8 cellular contexts compared by ENCODE assay signal in genomic region chr16:70345840-70346239, GRCh38. TPM values are rescaled to one million over a fixed set of nuclear protein-coding genes. Genes with fewer than 3 reads are reported as not detected.
A peak's percentile ranks its signal among the peaks of the same experiment; 100 is the strongest.
DNase-seq lines count a peak whose midpoint lies in the region; TF ChIP-seq lines count a peak whose summit lies in the region.

No MANE protein-coding gene starts in this region.

- DNase-seq in CD14-positive monocyte (ENCODE audit: low spot score): no peak
- DNase-seq in endodermal cell: no peak
- DNase-seq in H4 (ENCODE audit: low spot score): no peak
- DNase-seq in DMS53 treated with DMSO at 0.1 percent for 48 hours (lab: John Stamatoyannopoulos, UW; ENCODE audit: unreplicated experiment): no peak
- DNase-seq in DMS153 (lab: John Stamatoyannopoulos, UW): no peak
- no peak for DNase-seq in NCI-H2029 (lab: John Stamatoyannopoulos, UW)

- H3K9me3 ChIP-seq in OCI-LY3 (ENCODE audit: insufficient read depth, low read length) (no peaks in the 10 kb centered on the region), endodermal cell (ENCODE audit: control insufficient read depth, low read length) (no peaks in the 10 kb centered on the region), neuron (ENCODE audit: low read length) (no peaks in the 10 kb centered on the region)

- peaks cover 16% of the 10 kb centered on the region for H3K36me3 ChIP-seq in OCI-LY3 (replicated peaks; ENCODE audit: low read depth, low read length)
- peaks cover 19% of the 10 kb centered on the region for H3K36me3 ChIP-seq in endodermal cell (ENCODE audit: control insufficient read depth, insufficient read depth, low read length)
- H3K36me3 ChIP-seq in neuron (ENCODE audit: insufficient read depth, low read length): peaks cover 13% of the 10 kb centered on the region

- peaks cover 44% of the 10 kb centered on the region for H3K79me2 ChIP-seq in OCI-LY3 (ENCODE audit: low read length)

- TF ChIP-seq CTCF in CD14-positive monocyte (IDR thresholded peaks at IDR 0.05): no peak
- no peak for TF ChIP-seq CTCF in OCI-LY3 (IDR thresholded peaks at IDR 0.05; ENCODE audit: low read depth, low read length)
- TF ChIP-seq CTCF in endodermal cell (conservative IDR thresholded peaks at IDR 0.05): no peak

- H3K27me3 Mint-ChIP-seq in CD14-positive monocyte (ENCODE audit: low read depth in 3 of 3): peaks cover 0 to 4% (median 1%) of the 10 kb centered on the region in 3 donors
- H3K27me3 Mint-ChIP-seq in endodermal cell (ENCODE audit: insufficient read depth): no peaks in the 10 kb centered on the region

- H3K36me3 Mint-ChIP-seq in CD14-positive monocyte (peaks cover 0 to 4% of the 10 kb centered on the region in 2 donors), endodermal cell (ENCODE audit: low read depth) (peaks cover 11% of the 10 kb centered on the region)

- no peaks in the 10 kb centered on the region for H3K9me3 Mint-ChIP-seq in CD14-positive monocyte
- H3K9me3 Mint-ChIP-seq in endodermal cell: no peaks in the 10 kb centered on the region

- H3K27ac Mint-ChIP-seq in CD14-positive monocyte (peak overlapping the region; percentile 93 to 99 (median 98)), endodermal cell (peak overlapping the region; percentile 86)

- peak overlapping the region; percentile 73 for H3K4me2 ChIP-seq in OCI-LY3 (ENCODE audit: low read length)

- H3K4me1 Mint-ChIP-seq in CD14-positive monocyte (peaks cover 16% of the 10 kb centered on the region), endodermal cell (peaks cover 10% of the 10 kb centered on the region)

- 91 to 92% methylated on average over 7 to 10 of the region's 10 CpGs for WGBS in endodermal cell (ENCODE audit: insufficient coverage in 1 of 2, insufficient read length in 1 of 2), 2 experiments

- H3K4me3 ChIP-seq in OCI-LY3 (ENCODE audit: low read length) (peak overlapping the region; percentile 97), endodermal cell (ENCODE audit: low read length) (peak overlapping the region; percentile 99), neuron (ENCODE audit: low read length) (peak overlapping the region; percentile 90)

- H3K9ac ChIP-seq in OCI-LY3 (ENCODE audit: low read length): peak overlapping the region; percentile 86
- H3K9ac ChIP-seq in endodermal cell (ENCODE audit: extremely low read depth, low read length, poor library complexity, severe bottlenecking): peak overlapping the region; percentile 95

- H2AFZ ChIP-seq in OCI-LY3 (ENCODE audit: low read depth, low read length) (no peak overlapping the region), neuron (ENCODE audit: low read depth, low read length) (no peak overlapping the region)

- H3K4me3 Mint-ChIP-seq in CD14-positive monocyte: peak overlapping the region; percentile 88 to 96
- peak overlapping the region; percentile 98 for H3K4me3 Mint-ChIP-seq in endodermal cell

- H3K4me1 ChIP-seq in OCI-LY3 (ENCODE audit: low read length): peaks cover 11% of the 10 kb centered on the region
- H3K4me1 ChIP-seq in endodermal cell (ENCODE audit: control insufficient read depth, insufficient read depth, low read length): no peaks in the 10 kb centered on the region
- H3K4me1 ChIP-seq in neuron (ENCODE audit: insufficient read depth, low read length): peaks cover 13% of the 10 kb centered on the region

- peak overlapping the region; percentile 66 for H3K27ac ChIP-seq in OCI-LY3 (ENCODE audit: low read length)
- peak overlapping the region; percentile 58 for H3K27ac ChIP-seq in endodermal cell (ENCODE audit: low read depth, low read length)

- no peaks in the 10 kb centered on the region for H4K20me1 ChIP-seq in OCI-LY3 (ENCODE audit: insufficient read depth, low read length)

- H3K27me3 ChIP-seq in OCI-LY3 (ENCODE audit: low read depth, low read length) (no peaks in the 10 kb centered on the region), endodermal cell (ENCODE audit: control insufficient read depth, insufficient read depth, low read length, poor library complexity, severe bottlenecking) (no peaks in the 10 kb centered on the region), neuron (ENCODE audit: insufficient read depth, low read length) (no peaks in the 10 kb centered on the region)

- intact Hi-C loops in CD14-positive monocyte (cut with micrococcal nuclease): loop anchor here (2.0 to 10.0 kb wide), 4 partner anchors 36 to 176 kb away; partner anchors contain the start of genes AARS1 (in 1 of the 2), COG4 (in 1 of the 2), DDX19B (in 1 of the 2) and SF3B3 (in 1 of the 2)

RNA-seq across cellular contexts. Expression of gene DDX19A, which starts 0.9 kb away (rescaled TPM):
- polyA plus RNA-seq in CD14-positive monocyte: 10 to 100 TPM; 18.4 to 21.5 TPM
- 10 to 100 TPM; 45.7 to 46.1 TPM for total RNA-seq in endodermal cell
- 43.6 TPM for polyA plus RNA-seq in endodermal cell (2013, experiment 1 of 2)
- polyA plus RNA-seq in endodermal cell (2013, experiment 2 of 2): 40.0 TPM
- total RNA-seq in H4 (2014; rRNA removed; shearing (Covaris generic)): 31.3 and 31.4 TPM in 2 replicates

RNA-seq across cellular contexts. Expression of gene DDX19B, which starts 46.9 kb away (rescaled TPM):
- polyA plus RNA-seq in CD14-positive monocyte: 10 to 100 TPM; 29.2 to 31.9 TPM
- total RNA-seq in endodermal cell: 10 to 100 TPM; 39.2 to 43.5 TPM
- 46.2 TPM for polyA plus RNA-seq in endodermal cell (2013, experiment 1 of 2)
- 46.4 TPM for polyA plus RNA-seq in endodermal cell (2013, experiment 2 of 2)
- 17.1 and 17.8 TPM in 2 replicates for total RNA-seq in H4 (2014; rRNA removed; shearing (Covaris generic))

RNA-seq across cellular contexts. Expression of gene AARS1, which starts 56.5 kb away (rescaled TPM):
- 10 to 100 TPM; 16.3 to 16.6 TPM for polyA plus RNA-seq in CD14-positive monocyte
- 100 to 1,000 TPM; 132 to 143 TPM for total RNA-seq in endodermal cell
- 105 TPM for polyA plus RNA-seq in endodermal cell (2013, experiment 1 of 2)
- polyA plus RNA-seq in endodermal cell (2013, experiment 2 of 2): 82.2 TPM
- 70.9 and 77.1 TPM in 2 replicates for total RNA-seq in H4 (2014; rRNA removed; shearing (Covaris generic))
